Comparison of ENCODE assay signal across 14 cellular contexts in the genomic region with DNA sequence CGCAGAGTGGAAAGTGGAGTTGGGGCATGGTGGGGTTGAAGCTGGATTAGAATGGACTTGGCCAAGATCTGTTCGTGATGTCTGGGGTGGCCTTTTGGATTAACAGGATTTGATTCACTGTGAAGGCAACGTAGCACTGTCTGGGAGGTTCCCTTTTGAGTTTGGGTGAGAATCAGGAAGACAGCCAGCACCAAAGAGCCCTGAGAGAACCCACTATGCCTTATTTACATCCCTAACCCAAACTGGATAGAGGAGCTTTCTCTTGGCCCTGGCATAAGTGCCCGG.
DNase-seq lines count a peak whose midpoint lies in the region; ATAC-seq, FAIRE-seq and TF ChIP-seq lines count a peak whose summit lies in the region.
"Had no signal": no experiment of that assay in that cellular context is flagged by ENCODE, and none has a peak within 500 bp of the region (broad histone marks: within the 10 kb centered on the region; RNA-seq: fewer than 3 reads in every experiment).

No MANE protein-coding gene starts in this region.

- H3K4me1 ChIP-seq in adipocyte (ENCODE audit: control insufficient read depth, insufficient read depth, low read length), result peaks cover 62% of the 10 kb centered on the region
- peaks cover 21% of the 10 kb centered on the region for H3K4me1 ChIP-seq in right cardiac atrium (ENCODE audit: control insufficient read depth, insufficient read depth, low read length)
- H3K4me1 ChIP-seq in pancreas, result peaks cover 59 to 88% (median 81%) of the 10 kb centered on the region in 3 donors
- peaks cover 0 to 86% (median 54%) of the 10 kb centered on the region in 4 donors for H3K4me1 ChIP-seq in tibial nerve

- no peak for TF ChIP-seq POLR2A in tibial nerve (IDR thresholded peaks at IDR 0.05)

- ATAC-seq in right cardiac atrium, result no peak
- no peak for ATAC-seq in pancreas
- ATAC-seq: stimulated activated naive CD8-positive, alpha-beta T cell treated with anti-CD3 and anti-CD28 coated beads, Interleukin-15, Interleukin-2, amounts not matched to agents 100 U/mL and 50 U/mL, for 24 hours had no signal

- no peaks in the 10 kb centered on the region for H3K4me1 Mint-ChIP-seq in activated CD4-positive, alpha-beta memory T cell treated with anti-CD3 and anti-CD28 coated beads for 36 hours (ENCODE audit: low read depth)

- POLR2A ChIA-PET in activated CD4-positive, alpha-beta memory T cell treated with anti-CD3 and anti-CD28 coated beads for 36 hours (lab: Charles Lee), result no interaction called here

- no peak overlapping the region for H3K27ac Mint-ChIP-seq in activated CD4-positive, alpha-beta memory T cell treated with anti-CD3 and anti-CD28 coated beads for 36 hours
- H3K27ac Mint-ChIP-seq: activated naive CD4-positive, alpha-beta T cell treated with anti-CD3 and anti-CD28 coated beads for 36 hours had no signal

- H3K4me3 Mint-ChIP-seq in activated CD4-positive, alpha-beta memory T cell treated with anti-CD3 and anti-CD28 coated beads for 36 hours, result no peak overlapping the region
- H3K4me3 Mint-ChIP-seq: activated naive CD4-positive, alpha-beta T cell treated with anti-CD3 and anti-CD28 coated beads for 36 hours had no signal

- H3K9ac ChIP-seq in adipocyte (ENCODE audit: low read length), result peak overlapping the region; percentile 65

- CTCF ChIA-PET in activated CD4-positive, alpha-beta memory T cell treated with anti-CD3 and anti-CD28 coated beads for 36 hours (lab: Charles Lee), result no interaction called here

- H3K27ac ChIP-seq in right cardiac atrium (ENCODE audit: low read length) (peak overlapping the region; percentile 94), pancreas (peak overlapping the region in 3 of 4 donors; percentile 93 to 96 (median 95)), tibial nerve (peak overlapping the region; percentile 57 to 86 (median 75))

- 81% methylated on average over 4 of the region's 4 CpGs for WGBS in right cardiac atrium
- 88 to 94% methylated on average over 4 of the region's 4 CpGs for WGBS in pancreas, 2 donors
- WGBS in tibial nerve, 2 donors, result 66 to 73% methylated on average over 4 of the region's 4 CpGs

- DNase-seq in adipocyte (ENCODE audit: low read depth), result no peak
- no peak for DNase-seq in right cardiac atrium
- no peak for DNase-seq in pancreas
- DNase-seq in tibial nerve (ENCODE audit: low spot score in 2 of 2), result no peak
- DNase-seq in activated CD4-positive, alpha-beta memory T cell treated with anti-CD3 and anti-CD28 coated beads for 36 hours, result no peak
- DNase-seq in effector CD4-positive, alpha-beta T cell, result no peak
- no peak for DNase-seq in NCI-H128 (lab: John Stamatoyannopoulos, UW; ENCODE audit: unreplicated experiment)
- DNase-seq: activated naive CD4-positive, alpha-beta T cell treated with anti-CD3 and anti-CD28 coated beads for 36 hours; NCI-H1417 treated with DMSO at 0.1 percent for 48 hours; NCI-H510A treated with DMSO at 0.1 percent for 48 hours; stimulated activated CD4-positive, alpha-beta T cell treated with anti-CD3 and anti-CD28 coated beads, Interleukin-2, amount 100 ng/mL, for 48 hours; stimulated activated naive CD8-positive, alpha-beta T cell treated with anti-CD3 and anti-CD28 coated beads, Interleukin-15, Interleukin-2, amounts not matched to agents 100 U/mL and 50 U/mL, for 24 hours had no signal

- no peaks in the 10 kb centered on the region for H3K9me3 Mint-ChIP-seq in activated CD4-positive, alpha-beta memory T cell treated with anti-CD3 and anti-CD28 coated beads for 36 hours
- H3K9me3 Mint-ChIP-seq: activated naive CD4-positive, alpha-beta T cell treated with anti-CD3 and anti-CD28 coated beads for 36 hours had no signal

- H3K27me3 Mint-ChIP-seq in activated CD4-positive, alpha-beta memory T cell treated with anti-CD3 and anti-CD28 coated beads for 36 hours, result no peaks in the 10 kb centered on the region

- no peak for TF ChIP-seq EP300 in tibial nerve (IDR thresholded peaks at IDR 0.05)

- intact Hi-C loops in right cardiac atrium (cut with DNase I) (loop anchor here in 1 of 4 donors (2.0 kb wide), 1 partner anchor 266 kb away; no protein-coding TSS in a partner anchor), pancreas (cut with DNase I) (loop anchor here in 1 of 3 donors (10.0 kb wide), 1 partner anchor 262 kb away; no protein-coding TSS in a partner anchor)
- intact Hi-C loops in activated CD4-positive, alpha-beta memory T cell treated with anti-CD3 and anti-CD28 coated beads for 36 hours (cut with micrococcal nuclease), result no loop called here

- H3K4me3 ChIP-seq in adipocyte (ENCODE audit: low read length) (no peak overlapping the region), right cardiac atrium (ENCODE audit: low read length) (no peak overlapping the region), pancreas (no peak overlapping the region), tibial nerve (no peak overlapping the region)

- no peak for FAIRE-seq in pancreas (lab: Jason Lieb, UNC)
- FAIRE-seq: colon, TTC549 had no signal

- H3K36me3 Mint-ChIP-seq in activated CD4-positive, alpha-beta memory T cell treated with anti-CD3 and anti-CD28 coated beads for 36 hours, result no peaks in the 10 kb centered on the region

- no peaks in the 10 kb centered on the region for H3K36me3 ChIP-seq in adipocyte (ENCODE audit: control insufficient read depth, insufficient read depth, low read length, severe bottlenecking)
- no peaks in the 10 kb centered on the region for H3K36me3 ChIP-seq in pancreas
- no peaks in the 10 kb centered on the region for H3K36me3 ChIP-seq in tibial nerve

- H3K27me3 ChIP-seq in adipocyte (replicated peaks; ENCODE audit: control insufficient read depth, insufficient read depth, low read length), result no peaks in the 10 kb centered on the region
- no peaks in the 10 kb centered on the region for H3K27me3 ChIP-seq in right cardiac atrium (ENCODE audit: control insufficient read depth, insufficient read depth)
- no peaks in the 10 kb centered on the region for H3K27me3 ChIP-seq in pancreas
- no peaks in the 10 kb centered on the region for H3K27me3 ChIP-seq in tibial nerve

- TF ChIP-seq CTCF in pancreas (IDR thresholded peaks at IDR 0.05) (no peak), tibial nerve (IDR thresholded peaks at IDR 0.05) (no peak)

- H3K9me3 ChIP-seq in adipocyte (ENCODE audit: control insufficient read depth, low read length), result no peaks in the 10 kb centered on the region
- no peaks in the 10 kb centered on the region for H3K9me3 ChIP-seq in right cardiac atrium (ENCODE audit: control insufficient read depth, low read length)
- H3K9me3 ChIP-seq in pancreas, result no peaks in the 10 kb centered on the region
- no peaks in the 10 kb centered on the region for H3K9me3 ChIP-seq in tibial nerve
